15 cellular contexts compared by ENCODE assay signal in the genomic region with DNA sequence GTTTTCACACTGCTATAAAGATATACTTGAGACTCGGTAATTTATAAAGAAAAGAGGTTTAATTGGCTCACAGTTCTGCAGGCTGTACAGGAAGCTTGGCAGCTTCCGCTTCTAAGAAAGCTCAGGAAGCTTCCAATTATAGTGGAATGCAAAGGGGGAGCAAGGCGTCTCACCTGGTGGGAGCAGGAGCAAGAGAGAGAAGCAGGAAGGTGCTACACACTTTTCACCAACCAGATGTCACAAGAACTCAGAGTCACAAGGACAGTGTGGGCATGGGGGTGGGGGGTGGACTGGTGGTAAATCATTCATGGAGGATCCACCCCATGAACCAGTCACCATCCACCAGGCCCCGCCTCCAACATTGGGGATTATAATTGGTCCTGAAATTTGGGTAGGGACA. TPM values are rescaled to one million over a fixed set of nuclear protein-coding genes. Genes with fewer than 3 reads are reported as not detected.
A peak's percentile ranks its signal among the peaks of the same experiment; 100 is the strongest.
DNase-seq lines count a peak whose midpoint lies in the region; ATAC-seq and TF ChIP-seq lines count a peak whose summit lies in the region.
"Had no signal": no experiment of that assay in that cellular context is flagged by ENCODE, and none has a peak within 500 bp of the region (broad histone marks: within the 10 kb centered on the region; RNA-seq: fewer than 3 reads in every experiment).

No MANE protein-coding gene starts in this region.

- no peak for TF ChIP-seq CTCF in HEK293 (tag by site-specific recombination; IDR thresholded peaks at IDR 0.05)

- no peak overlapping the region for H3K4me3 ChIP-seq in HEK293 (ENCODE audit: low read depth, low read length)
- no peak overlapping the region for H3K4me3 ChIP-seq in mesenchymal stem cell (ENCODE audit: insufficient read depth in 1 of 2, low read depth in 1 of 2, low read length in 2 of 2)
- H3K4me3 ChIP-seq: GM12878 had no signal

- peak overlapping the region; percentile 5 for H4K8ac ChIP-seq in mesenchymal stem cell (ENCODE audit: low read length)

- no peak overlapping the region for H2AK5ac ChIP-seq in mesenchymal stem cell (ENCODE audit: low read length, severe bottlenecking)

- no peak overlapping the region for H3K4ac ChIP-seq in mesenchymal stem cell (ENCODE audit: low read depth in 1 of 2, low read length in 2 of 2)

- DNase-seq in stimulated activated naive CD8-positive, alpha-beta T cell treated with anti-CD3 and anti-CD28 coated beads, Interleukin-15, amount 100 ng/mL, for 72 hours: no peak
- DNase-seq in stimulated activated naive CD8-positive, alpha-beta T cell treated with anti-CD3 and anti-CD28 coated beads, Interleukin-15, Interleukin-2, amounts not matched to agents 100 U/mL and 50 U/mL, for 24 hours: no peak
- DNase-seq in mesenchymal stem cell (no peak), middle frontal gyrus (ENCODE audit: extremely low spot score, low spot score) (no peak), medulla oblongata (ENCODE audit: extremely low spot score) (no peak), Right ventricle myocardium superior (no peak)
- DNase-seq: ACHN; BE2C; C1 segment of cervical spinal cord; Caco-2; CD4-positive, CD25-positive, alpha-beta regulatory T cell; GOT3; H7 had no signal

- no peak overlapping the region for H2BK12ac ChIP-seq in mesenchymal stem cell (ENCODE audit: low read length in 2 of 2)

- no peak overlapping the region for H3K23ac ChIP-seq in mesenchymal stem cell (ENCODE audit: low read length in 2 of 2)

- H2BK15ac ChIP-seq in mesenchymal stem cell (ENCODE audit: low read depth, poor library complexity, severe bottlenecking): no peak overlapping the region

- H2BK120ac ChIP-seq in mesenchymal stem cell (ENCODE audit: low read depth, low read length): no peak overlapping the region

- H3K9me3 Mint-ChIP-seq in stimulated activated naive CD8-positive, alpha-beta T cell treated with anti-CD3 and anti-CD28 coated beads, Interleukin-15, amount 100 ng/mL, for 72 hours: no peaks in the 10 kb centered on the region
- H3K9me3 Mint-ChIP-seq: CD4-positive, CD25-positive, alpha-beta regulatory T cell had no signal

- H3K4me3 Mint-ChIP-seq in stimulated activated naive CD8-positive, alpha-beta T cell treated with anti-CD3 and anti-CD28 coated beads, Interleukin-15, amount 100 ng/mL, for 72 hours: no peak overlapping the region
- H3K4me3 Mint-ChIP-seq: CD4-positive, CD25-positive, alpha-beta regulatory T cell had no signal

- H3K9ac ChIP-seq in mesenchymal stem cell (ENCODE audit: low read length): no peak overlapping the region

- H3K4me1 Mint-ChIP-seq in stimulated activated naive CD8-positive, alpha-beta T cell treated with anti-CD3 and anti-CD28 coated beads, Interleukin-15, amount 100 ng/mL, for 72 hours: no peaks in the 10 kb centered on the region

- no peak overlapping the region for H2BK5ac ChIP-seq in mesenchymal stem cell (ENCODE audit: low read depth, low read length, poor library complexity, severe bottlenecking)

- POLR2A ChIA-PET in HEK293 (lab: Yijun Ruan, JAX): no interaction called here

- peaks cover 42% of the 10 kb centered on the region for H3K79me1 ChIP-seq in mesenchymal stem cell (replicated peaks; ENCODE audit: low read length, poor library complexity, severe bottlenecking)

- H3K27ac ChIP-seq in HEK293 (ENCODE audit: extremely low read depth, low read depth, low read length) (no peak overlapping the region), mesenchymal stem cell (ENCODE audit: low read length, poor library complexity, severe bottlenecking) (no peak overlapping the region)

- H3K27me3 Mint-ChIP-seq in stimulated activated naive CD8-positive, alpha-beta T cell treated with anti-CD3 and anti-CD28 coated beads, Interleukin-15, amount 100 ng/mL, for 72 hours: no peaks in the 10 kb centered on the region
- H3K27me3 Mint-ChIP-seq: CD4-positive, CD25-positive, alpha-beta regulatory T cell had no signal

- H4K91ac ChIP-seq in mesenchymal stem cell (ENCODE audit: low read length): no peak overlapping the region

- CTCF ChIA-PET in HEK293 (lab: Yijun Ruan, JAX): interaction anchor here (2.3 kb wide), 1 partner anchor 10 kb away, joined by 22 read pairs; no protein-coding TSS in a partner anchor

- H3K36me3 ChIP-seq in HEK293 (ENCODE audit: control insufficient read depth in 2 of 2, insufficient read depth in 1 of 2, low read length in 2 of 2): peaks cover 0 to 52% of the 10 kb centered on the region in 2 experiments; a peak in 2 of 3 replicates
- peaks cover 40 to 45% of the 10 kb centered on the region in 2 experiments for H3K36me3 ChIP-seq in mesenchymal stem cell (ENCODE audit: control insufficient read depth in 1 of 2, insufficient read depth in 2 of 2, low read depth in 1 of 2, low read length in 2 of 2)
- H3K36me3 ChIP-seq: BE2C had no signal

- no peak overlapping the region for H3K18ac ChIP-seq in mesenchymal stem cell (ENCODE audit: low read depth in 1 of 2, low read length in 2 of 2)

- ATAC-seq in stimulated activated naive CD8-positive, alpha-beta T cell treated with anti-CD3 and anti-CD28 coated beads, Interleukin-15, amount 100 ng/mL, for 72 hours: no peak
- no peak for ATAC-seq in stimulated activated naive CD8-positive, alpha-beta T cell treated with anti-CD3 and anti-CD28 coated beads, Interleukin-15, Interleukin-2, amounts not matched to agents 100 U/mL and 50 U/mL, for 24 hours
- ATAC-seq in Right ventricle myocardium superior (ENCODE audit: poor library complexity): no peak
- ATAC-seq: GM12878 had no signal

- H3K14ac ChIP-seq in mesenchymal stem cell (ENCODE audit: low read length in 2 of 2): no peak overlapping the region

- peak overlapping the region; percentile 14 to 60 for H3K27ac Mint-ChIP-seq in stimulated activated naive CD8-positive, alpha-beta T cell treated with anti-CD3 and anti-CD28 coated beads, Interleukin-15, amount 100 ng/mL, for 72 hours

- H2AFZ ChIP-seq in mesenchymal stem cell (ENCODE audit: low read depth, low read length): no peak overlapping the region

- no peaks in the 10 kb centered on the region for H3K27me3 ChIP-seq in mesenchymal stem cell (ENCODE audit: control insufficient read depth in 1 of 2, insufficient read depth in 1 of 2, low read length in 2 of 2)
- H3K27me3 ChIP-seq: BE2C had no signal

- intact Hi-C loops in Right ventricle myocardium superior (cut with DNase I): no loop called here

- H3K4me1 ChIP-seq in HEK293 (ENCODE audit: control insufficient read depth, insufficient read depth, low read length) (no peaks in the 10 kb centered on the region), mesenchymal stem cell (ENCODE audit: control insufficient read depth, insufficient read depth, low read depth, low read length) (peaks cover 2% of the 10 kb centered on the region)
- H3K4me1 ChIP-seq: BE2C, Caco-2 had no signal

- H3K9me3 ChIP-seq in HEK293 (ENCODE audit: control insufficient read depth, insufficient read depth, low read depth, low read length): no peaks in the 10 kb centered on the region
- H3K9me3 ChIP-seq in mesenchymal stem cell (ENCODE audit: control insufficient read depth, low read length): no peaks in the 10 kb centered on the region
- H3K9me3 ChIP-seq: BE2C, Caco-2 had no signal

- WGBS in mesenchymal stem cell: 100% methylated on average over 2 of the region's 4 CpGs

- H3K4me2 ChIP-seq in mesenchymal stem cell (ENCODE audit: low read length, poor library complexity, severe bottlenecking): no peak overlapping the region

TF ChIP-seq in HEK293, 187 proteins besides CTCF, POLR2A, EP300 and RAD21:
- no peak for TF ChIP-seq ZFP37 (tag by site-specific recombination; IDR thresholded peaks at IDR 0.05)
- 0 out of 2 replicates have a peak, but pooled peaks have one; percentile 20 for TF ChIP-seq PRDM10 (tag by site-specific recombination; IDR thresholded peaks at IDR 0.05)

RNA-seq across cellular contexts. Expression of gene HMGB2, which starts 22.8 kb away (rescaled TPM):
- 27.3 TPM for polyA plus RNA-seq in mesenchymal stem cell (2013, experiment 1 of 2)
- 28.6 TPM for polyA plus RNA-seq in mesenchymal stem cell (2013, experiment 2 of 2)
- 35.2 TPM for total RNA-seq in Right ventricle myocardium superior

RNA-seq across cellular contexts. Expression of gene SAP30, which starts 59.4 kb away (rescaled TPM):
- polyA plus RNA-seq in mesenchymal stem cell (2013, experiment 1 of 2): 8.2 TPM
- polyA plus RNA-seq in mesenchymal stem cell (2013, experiment 2 of 2): 9.6 TPM
- 12.9 TPM for total RNA-seq in Right ventricle myocardium superior
